Comparison of ENCODE assay signal across 8 cellular contexts in the genomic region with DNA sequence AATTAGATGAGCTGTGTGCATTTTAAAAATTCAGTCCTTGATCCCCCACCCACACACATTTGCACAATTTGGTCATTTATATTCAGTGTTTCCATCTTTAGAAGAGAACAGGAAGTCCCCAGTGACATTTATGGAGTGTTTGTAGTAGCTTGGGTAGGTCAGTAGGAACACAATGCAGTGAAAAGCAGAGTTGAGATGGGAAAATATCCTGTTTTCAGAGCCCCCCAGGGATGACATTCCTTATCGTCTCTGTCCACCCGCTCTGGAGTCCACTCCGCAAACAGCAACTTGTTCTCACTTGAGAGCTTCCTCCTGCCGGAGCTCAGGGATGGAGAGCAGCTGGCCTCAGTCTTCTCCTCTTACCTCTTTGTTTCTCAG.
DNase-seq lines count a peak whose midpoint lies in the region; ATAC-seq and TF ChIP-seq lines count a peak whose summit lies in the region.

No MANE protein-coding gene starts in this region.

- RAD21 ChIA-PET in HCT116 (lab: Charles Lee; ENCODE audit: low non-redundant PET in 1 of 2, low total read pairs in 2 of 2, uncharacterized antibody in 2 of 2, unreplicated experiment in 2 of 2) = no interaction called here

- H3F3A ChIP-seq in SU-DHL-6 (ENCODE audit: insufficient read depth) = peaks cover 14% of the 10 kb centered on the region

- H3K4me3 Mint-ChIP-seq in glutamatergic neuron (ENCODE audit: unreplicated experiment) = peak overlapping the region; percentile 50

- TF ChIP-seq CTCF in HCT116 (IDR thresholded peaks at IDR 0.05 in 2 of 3, conservative IDR thresholded peaks at IDR 0.05 in 1 of 3; ENCODE audit: borderline replicate concordance in 1 of 3, insufficient read depth in 1 of 3, low read depth in 2 of 3, low read length in 2 of 3) (no peak), SU-DHL-6 (IDR thresholded peaks at IDR 0.05; ENCODE audit: insufficient read depth, low read length, poor library complexity, severe bottlenecking) (no peak), glutamatergic neuron (IDR thresholded peaks at IDR 0.05; ENCODE audit: partially characterized antibody, unreplicated experiment) (no peak), sigmoid colon (IDR thresholded peaks at IDR 0.05) (no peak), adrenal gland (IDR thresholded peaks at IDR 0.05) (no peak)

- H3K36me3 Mint-ChIP-seq in glutamatergic neuron (ENCODE audit: unreplicated experiment) = peaks cover 8% of the 10 kb centered on the region

- intact Hi-C loops in HCT116 (cut with micrococcal nuclease) (loop anchor here (5.0 kb wide), 1 partner anchor 126 kb away; no protein-coding TSS in a partner anchor), sigmoid colon (cut with DNase I) (no loop called here), adrenal gland (cut with DNase I) (no loop called here)

- no peaks in the 10 kb centered on the region for H3K9me2 ChIP-seq in HCT116 (ENCODE audit: insufficient read depth)
- no peaks in the 10 kb centered on the region for H3K9me2 ChIP-seq in SU-DHL-6 (replicated peaks; ENCODE audit: insufficient read depth, low read length)

- 72 to 86% methylated on average over 4 of the region's 4 CpGs for WGBS in sigmoid colon, 2 donors
- 36 to 78% (median 58%) methylated on average over 4 of the region's 4 CpGs for WGBS in adrenal gland, 4 donors

- peaks cover 66% of the 10 kb centered on the region for H3K4me1 Mint-ChIP-seq in glutamatergic neuron (ENCODE audit: low read depth, unreplicated experiment)

- H2AFZ ChIP-seq in HCT116 (ENCODE audit: low read depth, low read length, poor library complexity, severe bottlenecking) (no peak overlapping the region), SU-DHL-6 (ENCODE audit: low read depth, low read length, severe bottlenecking) (no peak overlapping the region)

- peaks cover 51 to 86% of the 10 kb centered on the region in 2 experiments for H3K4me1 ChIP-seq in HCT116 (ENCODE audit: control insufficient read depth in 1 of 2, insufficient read depth in 2 of 2, low read length in 2 of 2)
- H3K4me1 ChIP-seq in sigmoid colon = peaks cover 0 to 96% (median 81%) of the 10 kb centered on the region in 4 donors
- peaks cover 42 to 81% of the 10 kb centered on the region in 2 donors for H3K4me1 ChIP-seq in adrenal gland (replicated peaks in 1 of 2)

- ATAC-seq in HCT116 = no peak
- no peak for ATAC-seq in GM18519 (IDR thresholded peaks at IDR 0.05; ENCODE audit: low FRiP score, unreplicated experiment)

- H3K9ac ChIP-seq in HCT116 (ENCODE audit: low read length) = peak overlapping the region; percentile 42
- H3K9ac ChIP-seq in SU-DHL-6 (ENCODE audit: low read length) = peak overlapping the region; percentile 59

- peak overlapping the region; percentile 67 for H3K27ac Mint-ChIP-seq in glutamatergic neuron (ENCODE audit: unreplicated experiment)

- TF ChIP-seq POLR2A in HCT116 (IDR thresholded peaks at IDR 0.05; ENCODE audit: borderline replicate concordance, extremely low read depth, insufficient read depth, insufficient read length) (no peak), sigmoid colon (IDR thresholded peaks at IDR 0.05) (no peak), adrenal gland (IDR thresholded peaks at IDR 0.05) (no peak)

- no peak for TF ChIP-seq RAD21 in HCT116 (IDR thresholded peaks at IDR 0.05; ENCODE audit: low read depth)

- DNase-seq in HCT116 (ENCODE audit: low read depth, low spot score) = no peak
- no peak for DNase-seq in glutamatergic neuron
- DNase-seq in sigmoid colon = no peak
- no peak for DNase-seq in mucosa of gallbladder (ENCODE audit: low spot score)
- DNase-seq in adrenal gland = no peak
- no peak for DNase-seq in activated CD8-positive, alpha-beta memory T cell treated with anti-CD3 and anti-CD28 coated beads, Interleukin-2, amount 50 U/mL, for 48 hours

- H3K27ac ChIP-seq in HCT116 (ENCODE audit: low read depth, low read length) (peak overlapping the region; percentile 79), SU-DHL-6 (ENCODE audit: low read depth, low read length) (peak overlapping the region; percentile 90), sigmoid colon (peak overlapping the region; percentile 85 to 92 (median 91)), adrenal gland (peak overlapping the region in 2 of 5 donors; percentile 77 to 79)

- no TSS peak for BruUV-seq in HCT116 (replicated peaks; lab: Mats Ljungman, UMichigan)

- no peak overlapping the region; a peak in 1 of 4 replicates for H3K4me3 ChIP-seq in HCT116 (replicated peaks in 1 of 2; ENCODE audit: low read depth in 1 of 2, low read length in 2 of 2)
- peak overlapping the region; percentile 24 for H3K4me3 ChIP-seq in SU-DHL-6 (ENCODE audit: insufficient read depth, low read length, poor library complexity, severe bottlenecking)
- H3K4me3 ChIP-seq in sigmoid colon = no peak overlapping the region
- no peak overlapping the region for H3K4me3 ChIP-seq in adrenal gland

- H3K79me2 ChIP-seq in HCT116 (ENCODE audit: insufficient read depth, low read length) = peaks cover 83% of the 10 kb centered on the region
- peaks cover 100% of the 10 kb centered on the region for H3K79me2 ChIP-seq in SU-DHL-6 (ENCODE audit: insufficient read depth, low read length)

- H3K27me3 ChIP-seq in HCT116 (ENCODE audit: insufficient read depth, low read length) = no peaks in the 10 kb centered on the region
- no peaks in the 10 kb centered on the region for H3K27me3 ChIP-seq in SU-DHL-6 (ENCODE audit: low read length)
- no peaks in the 10 kb centered on the region for H3K27me3 ChIP-seq in sigmoid colon
- H3K27me3 ChIP-seq in adrenal gland = no peaks in the 10 kb centered on the region

- peaks cover 27% of the 10 kb centered on the region for H3K9me3 Mint-ChIP-seq in glutamatergic neuron (ENCODE audit: unreplicated experiment)

- H3K27me3 Mint-ChIP-seq in glutamatergic neuron (ENCODE audit: unreplicated experiment) = peaks cover 22% of the 10 kb centered on the region

- no peak for TF ChIP-seq EP300 in sigmoid colon (IDR thresholded peaks at IDR 0.05)

- H3K36me3 ChIP-seq in HCT116 (ENCODE audit: control insufficient read depth in 1 of 2, insufficient read depth in 2 of 2, low read length in 2 of 2) (peaks cover 0 to 5% of the 10 kb centered on the region in 2 experiments; a peak in 1 of 4 replicates), SU-DHL-6 (ENCODE audit: low read length) (peaks cover 7% of the 10 kb centered on the region; the same call in 1 of the 2 replicates), sigmoid colon (no peaks in the 10 kb centered on the region), adrenal gland (replicated peaks in 1 of 2) (no peaks in the 10 kb centered on the region)

- POLR2A ChIA-PET in HCT116 (lab: Charles Lee) = no interaction called here

- CTCF ChIA-PET in HCT116 (lab: Charles Lee) = interaction anchor here (1.5 to 2.4 kb wide), 2 partner anchors 44 to 142 kb away, joined by 4 to 8 read pairs; no protein-coding TSS in a partner anchor

- H3K4me2 ChIP-seq in HCT116 (ENCODE audit: low read length) = peak overlapping the region; percentile 64
- peak overlapping the region; percentile 72 for H3K4me2 ChIP-seq in SU-DHL-6 (ENCODE audit: low read depth, low read length, poor library complexity, severe bottlenecking)

- H3K9me3 ChIP-seq in HCT116 (ENCODE audit: control insufficient read depth in 1 of 2, insufficient read depth in 1 of 2, low read depth in 1 of 2, low read length in 2 of 2) (no peaks in the 10 kb centered on the region), SU-DHL-6 (ENCODE audit: insufficient read depth, low read length) (no peaks in the 10 kb centered on the region), sigmoid colon (no peaks in the 10 kb centered on the region), adrenal gland (replicated peaks in 1 of 3) (no peaks in the 10 kb centered on the region)

- H4K20me1 ChIP-seq in HCT116 (ENCODE audit: insufficient read depth) = no peaks in the 10 kb centered on the region
- H4K20me1 ChIP-seq in SU-DHL-6 (ENCODE audit: low read depth, low read length) = no peaks in the 10 kb centered on the region

TF ChIP-seq in HCT116, 20 proteins besides CTCF, POLR2A, EP300 and RAD21 (continues in another document):
- TF ChIP-seq EGR1 (IDR thresholded peaks at IDR 0.05; ENCODE audit: low read depth) (no peak), EZH2 (IDR thresholded peaks at IDR 0.05) (no peak), TCF7L2 (IDR thresholded peaks at IDR 0.05; ENCODE audit: borderline replicate concordance, extremely low read depth, insufficient read depth, insufficient read length) (no peak), JUND (IDR thresholded peaks at IDR 0.05) (no peak), CEBPB (IDR thresholded peaks at IDR 0.05; ENCODE audit: low read depth) (no peak), SIN3A (IDR thresholded peaks at IDR 0.05; ENCODE audit: low read depth) (no peak), CBX3 (IDR thresholded peaks at IDR 0.05; ENCODE audit: low read depth) (no peak), FOSL1 (IDR thresholded peaks at IDR 0.05; ENCODE audit: low read depth) (no peak), EZH2phosphoT487 (IDR thresholded peaks at IDR 0.05; ENCODE audit: borderline replicate concordance) (no peak), SP1 (IDR thresholded peaks at IDR 0.05; ENCODE audit: low read depth) (no peak), ZNF274 (IDR thresholded peaks at IDR 0.05; ENCODE audit: low read depth, low read length) (no peak)
- TF ChIP-seq, protein P1, sequence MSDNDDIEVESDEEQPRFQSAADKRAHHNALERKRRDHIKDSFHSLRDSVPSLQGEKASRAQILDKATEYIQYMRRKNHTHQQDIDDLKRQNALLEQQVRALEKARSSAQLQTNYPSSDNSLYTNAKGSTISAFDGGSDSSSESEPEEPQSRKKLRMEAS (IDR thresholded peaks at IDR 0.05) = no peak
- TF ChIP-seq, protein P2, sequence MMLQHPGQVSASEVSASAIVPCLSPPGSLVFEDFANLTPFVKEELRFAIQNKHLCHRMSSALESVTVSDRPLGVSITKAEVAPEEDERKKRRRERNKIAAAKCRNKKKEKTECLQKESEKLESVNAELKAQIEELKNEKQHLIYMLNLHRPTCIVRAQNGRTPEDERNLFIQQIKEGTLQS (IDR thresholded peaks at IDR 0.05) = no peak
